ENCODE assay signal across 9 cellular contexts in genomic region chr12:50222275-50222783, GRCh38. TPM values are rescaled to one million over a fixed set of nuclear protein-coding genes. Genes with fewer than 3 reads are reported as not detected.
DNase-seq lines count a peak whose midpoint lies in the region; ATAC-seq, FAIRE-seq and TF ChIP-seq lines count a peak whose summit lies in the region.
"Had no signal": no experiment of that assay in that cellular context is flagged by ENCODE, and none has a peak within 500 bp of the region (broad histone marks: within the 10 kb centered on the region; RNA-seq: fewer than 3 reads in every experiment).

No MANE protein-coding gene starts in this region.

- FAIRE-seq in GM19239 (lab: Jason Lieb, UNC): peak; percentile 84

- peak; percentile 57 for TF ChIP-seq CTCF in fibroblast of the aortic adventitia (IDR thresholded peaks at IDR 0.05; ENCODE audit: insufficient read depth, low read length)

- no peak overlapping the region for H3K27ac Mint-ChIP-seq in activated T-cell treated with anti-CD3 and anti-CD28 coated beads, Interleukin-2, amount 50 U/mL, for 24 hours
- H3K27ac Mint-ChIP-seq in naive thymus-derived CD8-positive, alpha-beta T cell: no peak overlapping the region
- H3K27ac Mint-ChIP-seq: stimulated activated effector memory CD8-positive, alpha-beta T cell treated with anti-CD3 and anti-CD28 coated beads, Interleukin-12 subunit alpha, Interleukin-12 subunit beta, amount 100 ng/mL, for 72 hours had no signal

- no peaks in the 10 kb centered on the region for H3K9me3 Mint-ChIP-seq in activated T-cell treated with anti-CD3 and anti-CD28 coated beads, Interleukin-2, amount 50 U/mL, for 24 hours
- H3K9me3 Mint-ChIP-seq in naive thymus-derived CD8-positive, alpha-beta T cell: no peaks in the 10 kb centered on the region
- H3K9me3 Mint-ChIP-seq: stimulated activated effector memory CD8-positive, alpha-beta T cell treated with anti-CD3 and anti-CD28 coated beads, Interleukin-12 subunit alpha, Interleukin-12 subunit beta, amount 100 ng/mL, for 72 hours had no signal

- peaks cover 36% of the 10 kb centered on the region for H3K4me1 Mint-ChIP-seq in activated T-cell treated with anti-CD3 and anti-CD28 coated beads, Interleukin-2, amount 50 U/mL, for 24 hours (ENCODE audit: low read depth)
- peaks cover 11 to 45% (median 37%) of the 10 kb centered on the region in 4 donors for H3K4me1 Mint-ChIP-seq in naive thymus-derived CD8-positive, alpha-beta T cell

- DNase-seq in AML-193 (lab: John Stamatoyannopoulos, UW): peak; percentile 49 to 70
- no peak for DNase-seq in GM19239 (ENCODE audit: insufficient read length, low spot score)
- peak; percentile 62 for DNase-seq in NCI-H2196 (lab: John Stamatoyannopoulos, UW; ENCODE audit: unreplicated experiment)
- peak; percentile 48 for DNase-seq in activated T-cell treated with anti-CD3 and anti-CD28 coated beads, Interleukin-2, amount 50 U/mL, for 24 hours
- DNase-seq in fibroblast of the aortic adventitia (ENCODE audit: low read depth): peak; percentile 95
- DNase-seq in naive thymus-derived CD8-positive, alpha-beta T cell: peak in 4 of 10 donors; percentile 27 to 49 (median 40)
- DNase-seq in SW480 (ENCODE audit: low spot score): no peak

- POLR2A ChIA-PET in naive thymus-derived CD8-positive, alpha-beta T cell (lab: Charles Lee): interaction anchor here (0.7 to 4.7 kb wide), 5 partner anchors 11 to 285 kb away, joined by 3 to 49 read pairs (median 4); partner anchors contain the start of genes COX14 and LIMA1

- peak; percentile 50 to 60 for ATAC-seq in naive thymus-derived CD8-positive, alpha-beta T cell
- ATAC-seq in HG02852 (IDR thresholded peaks at IDR 0.05; ENCODE audit: unreplicated experiment): no peak
- ATAC-seq: stimulated activated effector memory CD8-positive, alpha-beta T cell treated with anti-CD3 and anti-CD28 coated beads, Interleukin-12 subunit alpha, Interleukin-12 subunit beta, amount 100 ng/mL, for 72 hours had no signal

- H3K4me3 ChIP-seq in fibroblast of the aortic adventitia (ENCODE audit: low read depth, low read length): peak overlapping the region; percentile 83

- H3K36me3 Mint-ChIP-seq in activated T-cell treated with anti-CD3 and anti-CD28 coated beads, Interleukin-2, amount 50 U/mL, for 24 hours (ENCODE audit: low read depth): peaks cover 24% of the 10 kb centered on the region
- H3K36me3 Mint-ChIP-seq in naive thymus-derived CD8-positive, alpha-beta T cell: peaks cover 0 to 11% (median 0%) of the 10 kb centered on the region in 3 donors

- H3K4me3 Mint-ChIP-seq in activated T-cell treated with anti-CD3 and anti-CD28 coated beads, Interleukin-2, amount 50 U/mL, for 24 hours: no peak overlapping the region
- no peak overlapping the region for H3K4me3 Mint-ChIP-seq in naive thymus-derived CD8-positive, alpha-beta T cell
- H3K4me3 Mint-ChIP-seq: stimulated activated effector memory CD8-positive, alpha-beta T cell treated with anti-CD3 and anti-CD28 coated beads, Interleukin-12 subunit alpha, Interleukin-12 subunit beta, amount 100 ng/mL, for 72 hours had no signal

- H3K27me3 Mint-ChIP-seq in activated T-cell treated with anti-CD3 and anti-CD28 coated beads, Interleukin-2, amount 50 U/mL, for 24 hours: no peaks in the 10 kb centered on the region
- H3K27me3 Mint-ChIP-seq in naive thymus-derived CD8-positive, alpha-beta T cell: no peaks in the 10 kb centered on the region

RNA-seq across cellular contexts. Expression of gene CERS5, which starts 55.2 kb away (rescaled TPM):
- total RNA-seq in fibroblast of the aortic adventitia (ENCODE audit: low replicate concordance): 20.0 and 32.7 TPM in 2 replicates
- 10 to 100 TPM; 51.0 to 55.7 TPM for total RNA-seq in naive thymus-derived CD8-positive, alpha-beta T cell
- 10 to 100 TPM; 31.0 to 45.0 (median 33.6) TPM for polyA plus RNA-seq in naive thymus-derived CD8-positive, alpha-beta T cell

Comparison
In these comparisons a context has a peak if more than half of its experiments do, and no peak if none do; other contexts are left out.
1. DNase-seq: peak in AML-193 (2 of 2), NCI-H2196 (single experiment), activated T-cell treated with anti-CD3 and anti-CD28 coated beads, Interleukin-2, amount 50 U/mL, for 24 hours (single experiment) and fibroblast of the aortic adventitia (single experiment); none in GM19239 (single experiment) and SW480 (single experiment).